Comparison of ENCODE assay signal across 8 cellular contexts in the genomic region with DNA sequence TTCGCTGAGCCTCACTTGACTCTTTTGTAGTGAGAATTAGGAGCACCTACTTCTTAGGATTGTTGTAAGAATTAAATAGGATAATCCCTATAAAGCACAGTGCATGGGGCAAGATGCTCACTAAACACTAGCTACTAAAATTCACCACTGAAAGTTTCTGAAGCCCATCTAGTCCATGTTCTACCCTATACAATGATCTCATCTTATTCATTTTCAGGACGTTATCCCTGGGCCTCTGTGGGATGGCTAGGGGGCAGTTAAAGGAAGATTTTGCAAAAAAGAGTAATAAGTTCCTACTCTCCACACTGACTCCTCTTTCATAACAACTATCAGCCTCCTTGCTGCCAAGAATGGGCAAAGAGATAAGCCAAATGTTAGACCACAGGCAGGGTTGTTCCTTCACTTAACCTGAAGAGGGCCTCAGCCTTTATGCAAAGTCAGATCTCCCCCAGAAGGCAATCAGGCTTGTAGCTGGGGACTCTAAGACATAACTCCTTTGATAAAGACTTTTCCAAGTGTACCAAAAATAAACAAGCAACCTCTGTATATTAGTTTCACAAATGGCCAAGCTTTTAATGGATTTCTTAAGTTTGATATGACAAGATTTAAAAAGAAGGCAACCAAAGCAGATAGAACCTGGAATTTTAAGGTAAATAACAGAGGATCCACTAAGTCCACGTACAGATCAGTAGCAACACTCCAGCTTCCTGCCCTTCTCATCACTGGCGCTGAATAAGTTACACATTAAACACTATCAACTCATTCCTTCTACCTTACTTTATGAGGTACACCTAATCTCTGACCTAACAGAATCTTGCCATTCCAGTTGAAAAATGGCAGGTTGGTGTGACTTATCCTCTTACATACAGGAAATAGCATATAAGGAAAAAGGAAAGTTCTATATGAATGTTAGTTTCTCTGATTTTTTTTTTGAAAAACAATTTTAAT. TPM values are rescaled to one million over a fixed set of nuclear protein-coding genes. Genes with fewer than 3 reads are reported as not detected.
DNase-seq lines count a peak whose midpoint lies in the region; ATAC-seq and TF ChIP-seq lines count a peak whose summit lies in the region.

No MANE protein-coding gene starts in this region.

- H3K4me1 ChIP-seq in right cardiac atrium (ENCODE audit: control insufficient read depth, insufficient read depth, low read length): peaks cover 8% of the 10 kb centered on the region

- TF ChIP-seq POLR2A in NB4 (IDR thresholded peaks at IDR 0.05; ENCODE audit: extremely low read depth, insufficient read length): no peak

- TF ChIP-seq CTCF in AG04450 (IDR thresholded peaks at IDR 0.05; ENCODE audit: low read depth, low read length) (peak; percentile 60), GM12874 (IDR thresholded peaks at IDR 0.05; ENCODE audit: insufficient read depth, low read depth, low read length) (peak; percentile 72), NB4 (IDR thresholded peaks at IDR 0.05; ENCODE audit: low read depth, low read length) (peak; percentile 88)

- POLR2A ChIA-PET in AG04450 (lab: Yijun Ruan, JAX): no interaction called here

- H3K27ac ChIP-seq in AG04450 (ENCODE audit: low read depth, low read length) (no peak overlapping the region), right cardiac atrium (ENCODE audit: low read length) (no peak overlapping the region)

- H3K4me3 ChIP-seq in AG04450 (ENCODE audit: low read depth, low read length): no peak overlapping the region
- peak overlapping the region; percentile 21 for H3K4me3 ChIP-seq in NB4 (ENCODE audit: low read depth, low read length)
- no peak overlapping the region for H3K4me3 ChIP-seq in right cardiac atrium (ENCODE audit: low read length)

- peak; percentile 75 for ATAC-seq in HG02610 (IDR thresholded peaks at IDR 0.05; ENCODE audit: unreplicated experiment)
- ATAC-seq in right cardiac atrium: peak; percentile 69 to 72
- peak; percentile 93 for ATAC-seq in stimulated activated naive CD8-positive, alpha-beta T cell treated with anti-CD3 and anti-CD28 coated beads, Interleukin-15, amount 100 ng/mL, for 72 hours

- peak overlapping the region in 1 of 2 donors; percentile 55 for H3K27ac Mint-ChIP-seq in stimulated activated naive CD8-positive, alpha-beta T cell treated with anti-CD3 and anti-CD28 coated beads, Interleukin-15, amount 100 ng/mL, for 72 hours

- 46% methylated on average over 4 of the region's 4 CpGs for WGBS in right cardiac atrium

- H3K4me1 Mint-ChIP-seq in stimulated activated naive CD8-positive, alpha-beta T cell treated with anti-CD3 and anti-CD28 coated beads, Interleukin-15, amount 100 ng/mL, for 72 hours: peaks cover 87% of the 10 kb centered on the region

- H3K9me3 ChIP-seq in AG04450 (ENCODE audit: control insufficient read depth, insufficient read depth, low read length) (no peaks in the 10 kb centered on the region), right cardiac atrium (ENCODE audit: control insufficient read depth, low read length) (no peaks in the 10 kb centered on the region)

- no peaks in the 10 kb centered on the region for H3K27me3 Mint-ChIP-seq in stimulated activated naive CD8-positive, alpha-beta T cell treated with anti-CD3 and anti-CD28 coated beads, Interleukin-15, amount 100 ng/mL, for 72 hours

- DNase-seq in AG04450 (ENCODE audit: low read depth, low spot score) (no peak), NB4 (ENCODE audit: low read depth) (peak; percentile 90), right cardiac atrium (no peak), NCI-H187 (lab: John Stamatoyannopoulos, UW) (no peak)
- DNase-seq in activated naive CD4-positive, alpha-beta T cell treated with anti-CD3 and anti-CD28 coated beads, Interleukin-2, amount 50 U/mL, for 16 hours: peak; percentile 23
- peak; percentile 38 to 42 for DNase-seq in stimulated activated naive CD8-positive, alpha-beta T cell treated with anti-CD3 and anti-CD28 coated beads, Interleukin-15, amount 100 ng/mL, for 72 hours

- no peaks in the 10 kb centered on the region for H3K9me3 Mint-ChIP-seq in stimulated activated naive CD8-positive, alpha-beta T cell treated with anti-CD3 and anti-CD28 coated beads, Interleukin-15, amount 100 ng/mL, for 72 hours

- intact Hi-C loops in right cardiac atrium (cut with DNase I): loop anchor here in 2 of 4 donors (10.0 kb wide), 1 partner anchor 80 kb away; no protein-coding TSS in a partner anchor

- peak overlapping the region; percentile 48 to 96 for H3K4me3 Mint-ChIP-seq in stimulated activated naive CD8-positive, alpha-beta T cell treated with anti-CD3 and anti-CD28 coated beads, Interleukin-15, amount 100 ng/mL, for 72 hours

- CTCF ChIA-PET in AG04450 (lab: Charles Lee): interaction anchor here (0.6 to 1.7 kb wide), 15 partner anchors 9 to 241 kb away, joined by 3 to 17 read pairs (median 4); a partner anchor contains a TSS

- no peaks in the 10 kb centered on the region for H3K27me3 ChIP-seq in AG04450 (ENCODE audit: control insufficient read depth, insufficient read depth, low read length)
- H3K27me3 ChIP-seq in right cardiac atrium (ENCODE audit: control insufficient read depth, insufficient read depth): no peaks in the 10 kb centered on the region

RNA-seq across cellular contexts. Expression of a gene that starts 44.4 kb away (rescaled TPM):
- 37.8 and 46.8 TPM in 2 replicates for polyA plus RNA-seq in AG04450 (2011; rRNA removed)
- 31.0 and 42.2 TPM in 2 replicates for polyA minus RNA-seq in AG04450 (2011; rRNA and poly(A)+ RNA removed)
- 10 to 100 TPM; 41.3 to 57.1 (median 45.6) TPM for total RNA-seq in right cardiac atrium
- 16.6 TPM for polyA plus RNA-seq in right cardiac atrium

Comparison
In these comparisons a context has a peak if more than half of its experiments do, and no peak if none do; other contexts are left out.
1. DNase-seq: peak in NB4 (single experiment), activated naive CD4-positive, alpha-beta T cell treated with anti-CD3 and anti-CD28 coated beads, Interleukin-2, amount 50 U/mL, for 16 hours (single experiment) and stimulated activated naive CD8-positive, alpha-beta T cell treated with anti-CD3 and anti-CD28 coated beads, Interleukin-15, amount 100 ng/mL, for 72 hours (2 of 2); none in AG04450 (single experiment), right cardiac atrium (0 of 3) and NCI-H187 (0 of 2).
2. Peak in every context shown above with its lines, with median percentiles within 50 percentile points of each other: CTCF ChIP-seq and ATAC-seq.